10 cellular contexts compared by ENCODE assay signal in genomic region chr5:45454114-45454513, GRCh38.
A peak's percentile ranks its signal among the peaks of the same experiment; 100 is the strongest.
DNase-seq lines count a peak whose midpoint lies in the region; ATAC-seq, FAIRE-seq and TF ChIP-seq lines count a peak whose summit lies in the region.
"Had no signal": no experiment of that assay in that cellular context is flagged by ENCODE, and none has a peak within 500 bp of the region (broad histone marks: within the 10 kb centered on the region; RNA-seq: fewer than 3 reads in every experiment).

No MANE protein-coding gene starts in this region.

- FAIRE-seq in GM19239 (lab: Jason Lieb, UNC), result no peak
- FAIRE-seq: keratinocyte had no signal

- no peak for TF ChIP-seq CTCF in AG10803 (conservative IDR thresholded peaks at IDR 0.05; ENCODE audit: low read length)
- no peak for TF ChIP-seq CTCF in HCT116 (IDR thresholded peaks at IDR 0.05 in 2 of 3, conservative IDR thresholded peaks at IDR 0.05 in 1 of 3; ENCODE audit: borderline replicate concordance in 1 of 3, insufficient read depth in 1 of 3, low read depth in 2 of 3, low read length in 2 of 3)
- TF ChIP-seq CTCF in CD8-positive, alpha-beta T cell (IDR thresholded peaks at IDR 0.05), result no peak

- H2AFZ ChIP-seq in HCT116 (ENCODE audit: low read depth, low read length, poor library complexity, severe bottlenecking), result peak overlapping the region; percentile 52

- intact Hi-C loops in HCT116 (cut with micrococcal nuclease), result no loop called here
- intact Hi-C loops in CD8-positive, alpha-beta T cell (cut with DNase I, micrococcal nuclease), result no loop called here

- POLR2A ChIA-PET in HCT116 (lab: Charles Lee), result no interaction called here
- POLR2A ChIA-PET in CD8-positive, alpha-beta T cell (lab: Charles Lee), result no interaction called here

- DNase-seq in AG10803 (ENCODE audit: low read depth) (peak; percentile 12), HCT116 (ENCODE audit: low read depth, low spot score) (peak; percentile 34), RPMI8226 (peak; percentile 26), iPS DF 4.7 (ENCODE audit: extremely low read depth, low spot score) (peak; percentile 46), GM19239 (ENCODE audit: insufficient read length, low spot score) (no peak)
- no peak for DNase-seq in CD8-positive, alpha-beta T cell
- DNase-seq: activated T-cell treated with anti-CD3 and anti-CD28 coated beads, Interleukin-2, amount 50 U/mL, for 4 hours had no signal

- no TSS peak for BruUV-seq in HCT116 (replicated peaks; lab: Mats Ljungman, UMichigan)

- no peaks in the 10 kb centered on the region for H3K36me3 Mint-ChIP-seq in stimulated activated memory B cell treated with anti-CD40 and anti-IgM and Interleukin-4, amounts not matched to agents 10 μg/mL and 1 μg/mL and 100 μg/mL, for 72 hours
- H3K36me3 Mint-ChIP-seq in CD8-positive, alpha-beta T cell, result no peaks in the 10 kb centered on the region

- no peaks in the 10 kb centered on the region for H3K27me3 ChIP-seq in HCT116 (ENCODE audit: insufficient read depth, low read length)
- no peaks in the 10 kb centered on the region for H3K27me3 ChIP-seq in CD8-positive, alpha-beta T cell (ENCODE audit: insufficient read depth, low read length)

- H3K9ac ChIP-seq in HCT116 (ENCODE audit: low read length), result no peak overlapping the region

- no peaks in the 10 kb centered on the region for H3K4me1 ChIP-seq in HCT116 (ENCODE audit: control insufficient read depth in 1 of 2, insufficient read depth in 2 of 2, low read length in 2 of 2)
- H3K4me1 ChIP-seq in CD8-positive, alpha-beta T cell (ENCODE audit: insufficient read depth, low read length), result no peaks in the 10 kb centered on the region

- H3K9me3 Mint-ChIP-seq in stimulated activated memory B cell treated with anti-CD40 and anti-IgM and Interleukin-4, amounts not matched to agents 10 μg/mL and 1 μg/mL and 100 μg/mL, for 72 hours, result no peaks in the 10 kb centered on the region
- H3K9me3 Mint-ChIP-seq in CD8-positive, alpha-beta T cell, result peaks cover 11% of the 10 kb centered on the region

- H3K79me2 ChIP-seq in HCT116 (ENCODE audit: insufficient read depth, low read length), result no peaks in the 10 kb centered on the region

- no peak for TF ChIP-seq POLR2A in HCT116 (IDR thresholded peaks at IDR 0.05; ENCODE audit: borderline replicate concordance, extremely low read depth, insufficient read depth, insufficient read length)

- RAD21 ChIA-PET in HCT116 (lab: Charles Lee; ENCODE audit: low non-redundant PET in 1 of 2, low total read pairs in 2 of 2, uncharacterized antibody in 2 of 2, unreplicated experiment in 2 of 2), result no interaction called here

- no peaks in the 10 kb centered on the region for H3K9me2 ChIP-seq in HCT116 (ENCODE audit: insufficient read depth)

- no peaks in the 10 kb centered on the region for H3K9me3 ChIP-seq in HCT116 (ENCODE audit: control insufficient read depth in 1 of 2, insufficient read depth in 1 of 2, low read depth in 1 of 2, low read length in 2 of 2)
- H3K9me3 ChIP-seq in CD8-positive, alpha-beta T cell (ENCODE audit: low read length), result no peaks in the 10 kb centered on the region

- ATAC-seq in HCT116, result peak; percentile 86
- no peak for ATAC-seq in stimulated activated memory B cell treated with anti-CD40 and anti-IgM and Interleukin-4, amounts not matched to agents 10 μg/mL and 1 μg/mL and 100 μg/mL, for 72 hours
- no peak for ATAC-seq in CD8-positive, alpha-beta T cell
- ATAC-seq in activated CD4-positive, CD25-positive, alpha-beta regulatory T cell treated with anti-CD3 and anti-CD28 coated beads, Interleukin-2, amount 50 U/mL, for 24 hours, result no peak
- ATAC-seq: activated T-cell treated with anti-CD3 and anti-CD28 coated beads, Interleukin-2, amount 50 U/mL, for 4 hours had no signal

- no peak for TF ChIP-seq RAD21 in HCT116 (IDR thresholded peaks at IDR 0.05; ENCODE audit: low read depth)

- H3K36me3 ChIP-seq in HCT116 (ENCODE audit: control insufficient read depth in 1 of 2, insufficient read depth in 2 of 2, low read length in 2 of 2), result no peaks in the 10 kb centered on the region
- H3K36me3 ChIP-seq in CD8-positive, alpha-beta T cell (ENCODE audit: insufficient read depth, low read length), result no peaks in the 10 kb centered on the region

- H3K4me3 ChIP-seq in AG10803 (ENCODE audit: low read length) (no peak overlapping the region), HCT116 (replicated peaks in 1 of 2; ENCODE audit: low read depth in 1 of 2, low read length in 2 of 2) (no peak overlapping the region)
- H3K4me3 ChIP-seq in CD8-positive, alpha-beta T cell (ENCODE audit: low read depth, low read length), result no peak overlapping the region

- CTCF ChIA-PET in HCT116 (lab: Charles Lee), result interaction anchor here (0.9 kb wide), 1 partner anchor 68 kb away, joined by 3 read pairs; no protein-coding TSS in a partner anchor
- CTCF ChIA-PET in CD8-positive, alpha-beta T cell (lab: Charles Lee), result no interaction called here

- H3K27ac ChIP-seq in HCT116 (ENCODE audit: low read depth, low read length), result no peak overlapping the region
- no peak overlapping the region for H3K27ac ChIP-seq in CD8-positive, alpha-beta T cell (ENCODE audit: low read depth, low read length)

- no peak overlapping the region for H3K4me3 Mint-ChIP-seq in stimulated activated memory B cell treated with anti-CD40 and anti-IgM and Interleukin-4, amounts not matched to agents 10 μg/mL and 1 μg/mL and 100 μg/mL, for 72 hours
- no peak overlapping the region for H3K4me3 Mint-ChIP-seq in CD8-positive, alpha-beta T cell
- H3K4me3 Mint-ChIP-seq: activated T-cell treated with anti-CD3 and anti-CD28 coated beads, Interleukin-2, amount 50 U/mL, for 4 hours had no signal

- no peaks in the 10 kb centered on the region for H3K27me3 Mint-ChIP-seq in stimulated activated memory B cell treated with anti-CD40 and anti-IgM and Interleukin-4, amounts not matched to agents 10 μg/mL and 1 μg/mL and 100 μg/mL, for 72 hours
- H3K27me3 Mint-ChIP-seq in CD8-positive, alpha-beta T cell (ENCODE audit: low read depth), result no peaks in the 10 kb centered on the region

- no peaks in the 10 kb centered on the region for H4K20me1 ChIP-seq in HCT116 (ENCODE audit: insufficient read depth)

- H3K27ac Mint-ChIP-seq in stimulated activated memory B cell treated with anti-CD40 and anti-IgM and Interleukin-4, amounts not matched to agents 10 μg/mL and 1 μg/mL and 100 μg/mL, for 72 hours, result no peak overlapping the region
- H3K27ac Mint-ChIP-seq in CD8-positive, alpha-beta T cell, result no peak overlapping the region

- H3K4me2 ChIP-seq in HCT116 (ENCODE audit: low read length), result no peak overlapping the region

- no peaks in the 10 kb centered on the region for H3K4me1 Mint-ChIP-seq in stimulated activated memory B cell treated with anti-CD40 and anti-IgM and Interleukin-4, amounts not matched to agents 10 μg/mL and 1 μg/mL and 100 μg/mL, for 72 hours
- H3K4me1 Mint-ChIP-seq in CD8-positive, alpha-beta T cell (ENCODE audit: low read depth), result no peaks in the 10 kb centered on the region

TF ChIP-seq in HCT116, 20 proteins besides CTCF, POLR2A, EP300 and RAD21:
- TF ChIP-seq, protein P1, sequence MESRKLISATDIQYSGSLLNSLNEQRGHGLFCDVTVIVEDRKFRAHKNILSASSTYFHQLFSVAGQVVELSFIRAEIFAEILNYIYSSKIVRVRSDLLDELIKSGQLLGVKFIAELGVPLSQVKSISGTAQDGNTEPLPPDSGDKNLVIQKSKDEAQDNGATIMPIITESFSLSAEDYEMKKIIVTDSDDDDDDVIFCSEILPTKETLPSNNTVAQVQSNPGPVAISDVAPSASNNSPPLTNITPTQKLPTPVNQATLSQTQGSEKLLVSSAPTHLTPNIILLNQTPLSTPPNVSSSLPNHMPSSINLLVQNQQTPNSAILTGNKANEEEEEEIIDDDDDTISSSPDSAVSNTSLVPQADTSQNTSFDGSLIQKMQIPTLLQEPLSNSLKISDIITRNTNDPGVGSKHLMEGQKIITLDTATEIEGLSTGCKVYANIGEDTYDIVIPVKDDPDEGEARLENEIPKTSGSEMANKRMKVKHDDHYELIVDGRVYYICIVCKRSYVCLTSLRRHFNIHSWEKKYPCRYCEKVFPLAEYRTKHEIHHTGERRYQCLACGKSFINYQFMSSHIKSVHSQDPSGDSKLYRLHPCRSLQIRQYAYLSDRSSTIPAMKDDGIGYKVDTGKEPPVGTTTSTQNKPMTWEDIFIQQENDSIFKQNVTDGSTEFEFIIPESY (IDR thresholded peaks at IDR 0.05; ENCODE audit: extremely low read depth, insufficient replicate concordance, low read length), result no peak
- TF ChIP-seq MAX (IDR thresholded peaks at IDR 0.05) (no peak), YY1 (IDR thresholded peaks at IDR 0.05; ENCODE audit: extremely low read depth, insufficient replicate concordance, low read depth, low read length) (no peak), ZNF274 (IDR thresholded peaks at IDR 0.05; ENCODE audit: low read depth, low read length) (no peak), SP1 (IDR thresholded peaks at IDR 0.05; ENCODE audit: low read depth) (0 out of 2 replicates have a peak, but pooled peaks have one; percentile 24)

Comparison
In these comparisons a context has a peak if more than half of its experiments do, and no peak if none do; other contexts are left out.
1. DNase-seq: peak in AG10803 (single experiment), HCT116 (single experiment), RPMI8226 (single experiment) and iPS DF 4.7 (single experiment); none in GM19239 (single experiment) and CD8-positive, alpha-beta T cell (0 of 7).